Comparison of ENCODE assay signal across 25 cellular contexts in genomic region chr2:165938237-165938636, GRCh38.
"Had no signal": no experiment of that assay in that cellular context is flagged by ENCODE, and none has a peak within 500 bp of the region (broad histone marks: within the 10 kb centered on the region; RNA-seq: fewer than 3 reads in every experiment).

No MANE protein-coding gene starts in this region.

- H3K4me1 Mint-ChIP-seq: activated B cell treated with CpG ODN at 0.5 μM for 24 hours; activated CD8-positive, alpha-beta memory T cell treated with anti-CD3 and anti-CD28 coated beads, Interleukin-2, amount 10 ng/mL, durations not matched to agents 7 days and 5 days; activated naive CD4-positive, alpha-beta T cell treated with anti-CD3 and anti-CD28 coated beads, Interleukin-2, amount 10 ng/mL, durations not matched to agents 7 days and 5 days; brain had no signal

- H3K27me3 Mint-ChIP-seq: activated B cell treated with CpG ODN at 0.5 μM for 24 hours; activated CD4-positive, alpha-beta T cell treated with anti-CD3 and anti-CD28 coated beads, Interleukin-2, amount 10 ng/mL, durations not matched to agents 24 days and 14 days; activated CD8-positive, alpha-beta memory T cell treated with anti-CD3 and anti-CD28 coated beads, Interleukin-2, amount 10 ng/mL, durations not matched to agents 7 days and 5 days; activated naive CD4-positive, alpha-beta T cell treated with anti-CD3 and anti-CD28 coated beads, Interleukin-2, amount 10 ng/mL, durations not matched to agents 7 days and 5 days; activated T-cell treated with anti-CD3 and anti-CD28 coated beads, Interleukin-2, amount 50 U/mL, for 24 hours; brain; central memory CD8-positive, alpha-beta T cell; T-helper 17 cell had no signal

- H3K4me3 Mint-ChIP-seq: activated B cell treated with CpG ODN at 0.5 μM for 24 hours; activated CD4-positive, alpha-beta T cell treated with anti-CD3 and anti-CD28 coated beads, Interleukin-2, amount 10 ng/mL, durations not matched to agents 24 days and 14 days; activated CD8-positive, alpha-beta memory T cell treated with anti-CD3 and anti-CD28 coated beads, Interleukin-2, amount 10 ng/mL, durations not matched to agents 7 days and 5 days; activated naive CD4-positive, alpha-beta T cell treated with anti-CD3 and anti-CD28 coated beads, Interleukin-2, amount 10 ng/mL, durations not matched to agents 7 days and 5 days; activated T-cell treated with anti-CD3 and anti-CD28 coated beads, Interleukin-2, amount 50 U/mL, for 24 hours; brain; central memory CD8-positive, alpha-beta T cell; T-helper 17 cell had no signal

- H3K27ac Mint-ChIP-seq: activated B cell treated with CpG ODN at 0.5 μM for 24 hours; activated CD4-positive, alpha-beta T cell treated with anti-CD3 and anti-CD28 coated beads, Interleukin-2, amount 10 ng/mL, durations not matched to agents 24 days and 14 days; activated CD8-positive, alpha-beta memory T cell treated with anti-CD3 and anti-CD28 coated beads, Interleukin-2, amount 10 ng/mL, durations not matched to agents 7 days and 5 days; activated naive CD4-positive, alpha-beta T cell treated with anti-CD3 and anti-CD28 coated beads, Interleukin-2, amount 10 ng/mL, durations not matched to agents 7 days and 5 days; activated T-cell treated with anti-CD3 and anti-CD28 coated beads, Interleukin-2, amount 50 U/mL, for 24 hours; activated T-helper 2 cell treated with anti-CD3 and anti-CD28 coated beads, Interferon-gamma antibody, Interleukin-2, Interleukin-4, amounts not matched to agents 10 μg/mL and 5 μg/mL and 100 μg/mL, durations not matched to agents 14 hours and 24 hours and 36 hours; brain; T-helper 17 cell had no signal

- H3K9me3 Mint-ChIP-seq: activated B cell treated with CpG ODN at 0.5 μM for 24 hours; activated CD4-positive, alpha-beta T cell treated with anti-CD3 and anti-CD28 coated beads, Interleukin-2, amount 10 ng/mL, durations not matched to agents 24 days and 14 days; activated naive CD4-positive, alpha-beta T cell treated with anti-CD3 and anti-CD28 coated beads, Interleukin-2, amount 10 ng/mL, durations not matched to agents 7 days and 5 days; activated T-cell treated with anti-CD3 and anti-CD28 coated beads, Interleukin-2, amount 50 U/mL, for 24 hours; activated T-helper 2 cell treated with anti-CD3 and anti-CD28 coated beads, Interferon-gamma antibody, Interleukin-2, Interleukin-4, amounts not matched to agents 10 μg/mL and 5 μg/mL and 100 μg/mL, durations not matched to agents 14 hours and 24 hours and 36 hours; brain; central memory CD8-positive, alpha-beta T cell had no signal

- H3K27me3 ChIP-seq: MG63 had no signal

- ATAC-seq: activated CD8-positive, alpha-beta memory T cell treated with anti-CD3 and anti-CD28 coated beads, Interleukin-2, amount 10 ng/mL, durations not matched to agents 7 days and 5 days; T-helper 17 cell had no signal

- DNase-seq: activated B cell treated with CpG ODN at 0.5 μM for 24 hours; activated CD4-positive, alpha-beta T cell treated with anti-CD3 and anti-CD28 coated beads for 1 hour; activated CD4-positive, alpha-beta T cell treated with anti-CD3 and anti-CD28 coated beads, Interleukin-2, amount 10 ng/mL, durations not matched to agents 24 days and 14 days; activated CD4-positive, alpha-beta T cell treated with anti-CD3 and anti-CD28 coated beads, Interleukin-2, amount 50 U/mL, for 48 hours; activated CD8-positive, alpha-beta memory T cell treated with anti-CD3 and anti-CD28 coated beads, Interleukin-2, amount 10 ng/mL, durations not matched to agents 7 days and 5 days; activated gamma-delta T cell treated with Interleukin-2 at 50 U/mL for 16 hours; activated naive CD4-positive, alpha-beta T cell treated with anti-CD3 and anti-CD28 coated beads, Interleukin-2, amount 10 ng/mL, durations not matched to agents 7 days and 5 days; activated T-cell treated with anti-CD3 and anti-CD28 coated beads, Interleukin-2, amount 50 U/mL, for 24 hours; aorta; MG63; MV-4-11; NCI-H1092 treated with DMSO at 0.1 percent for 48 hours; NCI-H1417 treated with DMSO at 0.1 percent for 48 hours; NCI-H1694 treated with DMSO at 0.1 percent for 48 hours; NCI-H2029 treated with DMSO at 0.1 percent for 48 hours; NCI-H345; NCI-H510A; NCI-H526 treated with DMSO at 0.1 percent for 48 hours; NCI-H82; SIG-M5; T-helper 17 cell; T-helper 9 cell had no signal

- H3K4me3 ChIP-seq: MG63 had no signal

- H3K9me3 ChIP-seq: MG63 had no signal
